35 cellular contexts compared by ENCODE assay signal in genomic region chr13:61797397-61797796, GRCh38.
"Had no signal": no experiment of that assay in that cellular context is flagged by ENCODE, and none has a peak within 500 bp of the region (broad histone marks: within the 10 kb centered on the region; RNA-seq: fewer than 3 reads in every experiment).

No MANE protein-coding gene starts in this region.

- H3K4me3 ChIP-seq: MG63 had no signal

- H3K27me3 ChIP-seq: MG63 had no signal

- DNase-seq: Karpas-422, Kasumi-1, MG63, MM.1S, MV-4-11, NCI-H1048, NCI-H1092, NCI-H1092 treated with DMSO at 0.1 percent for 48 hours, NCI-H1105, NCI-H1105 treated with DMSO at 0.1 percent for 48 hours, NCI-H1417, NCI-H1417 treated with DMSO at 0.1 percent for 48 hours, NCI-H1436, NCI-H1436 treated with DMSO at 0.1 percent for 48 hours, NCI-H146, NCI-H1694, NCI-H1694 treated with DMSO at 0.1 percent for 48 hours, NCI-H187, NCI-H187 treated with DMSO at 0.1 percent for 48 hours, NCI-H1930, NCI-H2029, NCI-H2029 treated with DMSO at 0.1 percent for 48 hours, NCI-H2081, NCI-H2081 treated with DMSO at 0.1 percent for 48 hours, NCI-H2107, NCI-H2171, NCI-H2171 treated with DMSO at 0.1 percent for 48 hours, NCI-H2227 treated with DMSO at 0.1 percent for 48 hours, NCI-H226, NCI-H345, NCI-H446, NCI-H446 treated with DMSO at 0.1 percent for 48 hours, NCI-H510A, NCI-H510A treated with DMSO at 0.1 percent for 48 hours, NCI-H524 had no signal

- H3K36me3 ChIP-seq: MG63 had no signal

- H3K9me3 ChIP-seq: MG63 had no signal
